ENCODE assay signal across 8 cellular contexts in the genomic region with DNA sequence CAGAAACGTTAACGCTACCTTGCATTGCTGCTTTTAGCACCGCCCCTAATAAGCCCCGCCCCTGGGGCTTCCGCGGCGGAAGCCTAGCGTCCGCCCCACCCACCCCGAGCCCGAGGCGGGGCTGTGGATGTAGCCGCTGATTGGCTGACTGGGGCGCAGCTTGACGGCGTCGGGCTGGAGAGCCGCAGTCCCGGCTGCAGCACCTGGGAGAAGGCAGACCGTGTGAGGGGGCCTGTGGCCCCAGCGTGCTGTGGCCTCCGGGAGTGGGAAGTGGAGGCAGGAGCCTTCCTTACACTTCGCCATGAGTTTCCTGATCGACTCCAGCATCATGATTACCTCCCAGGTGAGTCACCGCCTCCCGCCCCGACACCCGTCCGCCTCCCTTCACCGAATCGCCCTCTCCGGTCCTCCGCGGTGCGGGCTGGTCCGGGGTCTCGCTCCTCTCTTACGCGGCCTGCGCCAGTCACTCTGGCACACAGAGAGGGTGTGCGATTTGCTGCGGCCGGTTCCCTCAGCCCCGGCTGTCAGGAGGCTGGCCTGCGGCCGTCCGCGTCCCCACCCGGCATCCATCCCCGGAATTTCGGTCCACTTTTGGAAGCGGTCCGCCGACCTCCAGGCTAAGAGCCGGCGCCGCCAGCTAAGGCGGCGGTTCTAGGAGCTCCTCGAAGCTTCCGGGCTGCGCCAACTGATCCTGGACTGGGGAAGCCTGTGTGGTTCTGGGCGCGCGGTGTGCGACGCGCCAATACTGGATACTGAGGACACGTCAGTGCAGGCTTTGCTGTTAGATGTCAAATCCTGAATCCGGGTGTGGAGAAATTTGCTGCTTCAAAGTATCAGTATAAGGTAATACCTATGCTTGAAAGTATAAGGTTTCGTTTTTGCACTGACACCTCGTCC. TPM values are rescaled to one million over a fixed set of nuclear protein-coding genes. Genes with fewer than 3 reads are reported as not detected.
DNase-seq lines count a peak whose midpoint lies in the region; ATAC-seq and TF ChIP-seq lines count a peak whose summit lies in the region.
"Not testable (repeated sequence)": the region's sequence is repeated elsewhere in the genome, so short reads cannot be mapped to it uniquely, and the experiment has no call there.

GPR89B (plus strand) TSS at position 185 of the 897 bp plus-strand sequence; CDS start at position 302, 117 bp downstream.

- H3K4me1 ChIP-seq in CD8-positive, alpha-beta T cell (ENCODE audit: insufficient read depth, low read length); effector memory CD4-positive, alpha-beta T cell (ENCODE audit: control insufficient read depth, insufficient read depth, low read length, poor library complexity, severe bottlenecking): not testable (repeated sequence)

- H3K4me3 ChIP-seq in CD8-positive, alpha-beta T cell (ENCODE audit: low read depth, low read length): peak within 1 kb of the TSS; percentile 79
- H3K4me3 ChIP-seq in effector memory CD4-positive, alpha-beta T cell (ENCODE audit: insufficient read depth, low read depth, low read length, poor library complexity, severe bottlenecking): peak within 1 kb of the TSS; percentile 83

- CTCF ChIA-PET in CD8-positive, alpha-beta T cell (lab: Charles Lee): not testable (repeated sequence)

- H3K27ac Mint-ChIP-seq in CD8-positive, alpha-beta T cell: peak within 1 kb of the TSS; percentile 86

- peak within 1 kb of the TSS; percentile 85 for H3K4me3 Mint-ChIP-seq in CD8-positive, alpha-beta T cell

- not testable (repeated sequence) for H3K27me3 Mint-ChIP-seq in CD8-positive, alpha-beta T cell (ENCODE audit: low read depth)

- H3K27ac ChIP-seq in CD8-positive, alpha-beta T cell (ENCODE audit: low read depth, low read length): peak within 1 kb of the TSS; percentile 69
- H3K27ac ChIP-seq in effector memory CD4-positive, alpha-beta T cell (ENCODE audit: insufficient read depth, low read length, poor library complexity, severe bottlenecking): peak within 1 kb of the TSS; percentile 64

- intact Hi-C loops in CD8-positive, alpha-beta T cell (cut with DNase I, micrococcal nuclease): not testable (repeated sequence)

- TF ChIP-seq CTCF in CD8-positive, alpha-beta T cell (IDR thresholded peaks at IDR 0.05): not testable (repeated sequence)

- not testable (repeated sequence) for H3K9me3 ChIP-seq in CD8-positive, alpha-beta T cell (ENCODE audit: low read length); effector memory CD4-positive, alpha-beta T cell (ENCODE audit: control insufficient read depth, low read length)

- peak; percentile 98 for ATAC-seq in CD8-positive, alpha-beta T cell
- ATAC-seq in GM19467 (IDR thresholded peaks at IDR 0.05; ENCODE audit: unreplicated experiment): peak; percentile 96

- H3K9me3 Mint-ChIP-seq in CD8-positive, alpha-beta T cell: not testable (repeated sequence)

- H3K27me3 ChIP-seq in CD8-positive, alpha-beta T cell (ENCODE audit: insufficient read depth, low read length); effector memory CD4-positive, alpha-beta T cell (replicated peaks; ENCODE audit: control insufficient read depth, insufficient read depth, low read length, poor library complexity, severe bottlenecking): not testable (repeated sequence)

- peaks cover 29% of the 10 kb centered on the region for H3K4me1 Mint-ChIP-seq in CD8-positive, alpha-beta T cell (ENCODE audit: low read depth)

- DNase-seq in CD8-positive, alpha-beta T cell: peak; percentile 82 to 96 (median 94)
- peak; percentile 46 for DNase-seq in HS-27A (ENCODE audit: low read depth)
- DNase-seq in NK-92 (lab: John Stamatoyannopoulos, UW; ENCODE audit: unreplicated experiment): peak; percentile 44
- peak; percentile 69 to 90 for DNase-seq in activated CD8-positive, alpha-beta memory T cell treated with anti-CD3 and anti-CD28 coated beads for 1 hour (ENCODE audit: extremely low read depth in 1 of 2, low read depth in 1 of 2)
- peak; percentile 79 to 88 (median 86) for DNase-seq in effector memory CD4-positive, alpha-beta T cell
- peak; percentile 87 for DNase-seq in lung microvascular endothelial cell (ENCODE audit: low read depth in 2 of 2)
- peak; percentile 81 to 90 (median 88) for DNase-seq in stimulated activated CD4-positive, alpha-beta T cell treated with anti-CD3 and anti-CD28 coated beads, TNF-alpha, amount 100 ng/mL, for 4 hours (ENCODE audit: low read depth in 3 of 3)

- not testable (repeated sequence) for H3K36me3 ChIP-seq in CD8-positive, alpha-beta T cell (ENCODE audit: insufficient read depth, low read length); effector memory CD4-positive, alpha-beta T cell (ENCODE audit: control insufficient read depth, insufficient read depth, low read length)

- not testable (repeated sequence) for H3K36me3 Mint-ChIP-seq in CD8-positive, alpha-beta T cell

- POLR2A ChIA-PET in CD8-positive, alpha-beta T cell (lab: Charles Lee): not testable (repeated sequence)

RNA-seq across cellular contexts. Expression of gene GPR89B, which starts in this region (rescaled TPM):
- total RNA-seq in CD8-positive, alpha-beta T cell: 10 to 100 TPM; 11.1 to 13.6 TPM
- total RNA-seq in lung microvascular endothelial cell: 12.4 and 14.7 TPM in 2 replicates

Comparison
In these comparisons a context has a peak if more than half of its experiments do, and no peak if none do; other contexts are left out.
1. Peak in every context shown above with its lines: DNase-seq, ATAC-seq, H3K4me3 ChIP-seq and H3K27ac ChIP-seq.
2. DNase-seq: peak in every context shown above with its lines; median percentile 94 in CD8-positive, alpha-beta T cell; 88 in stimulated activated CD4-positive, alpha-beta T cell treated with anti-CD3 and anti-CD28 coated beads, TNF-alpha, amount 100 ng/mL, for 4 hours; 87 in lung microvascular endothelial cell; 86 in effector memory CD4-positive, alpha-beta T cell; 80 in activated CD8-positive, alpha-beta memory T cell treated with anti-CD3 and anti-CD28 coated beads for 1 hour; 46 in HS-27A; 44 in NK-92.